39 cellular contexts compared by ENCODE assay signal in genomic region chr16:49414651-49415050, GRCh38. TPM values are rescaled to one million over a fixed set of nuclear protein-coding genes. Genes with fewer than 3 reads are reported as not detected.
"Had no signal": no experiment of that assay in that cellular context is flagged by ENCODE, and none has a peak within 500 bp of the region (broad histone marks: within the 10 kb centered on the region; RNA-seq: fewer than 3 reads in every experiment).

No MANE protein-coding gene starts in this region.

- H3K4me3 ChIP-seq: adrenal gland, ascending aorta, body of pancreas, breast epithelium, cardiac muscle cell had no signal

- ATAC-seq: activated naive CD4-positive, alpha-beta T cell treated with anti-CD3 and anti-CD28 coated beads, Interleukin-2, amount 50 U/mL, for 72 hours; activated naive CD8-positive, alpha-beta T cell treated with anti-CD3 and anti-CD28 coated beads, Interleukin-2, amount 50 U/mL, for 24 hours; activated T-cell treated with anti-CD3 and anti-CD28 coated beads, Interleukin-2, amount 50 U/mL, for 4 hours; activated T-cell treated with anti-CD3 and anti-CD28 coated beads, Interleukin-2, amount 50 U/mL, for 72 hours; activated T-helper 17 cell treated with anti-CD3 and anti-CD28 coated beads, Interleukin-2, amount 50 U/mL, for 72 hours; body of pancreas had no signal

- H3K27me3 ChIP-seq: adrenal gland, ascending aorta, body of pancreas, brain microvascular endothelial cell, breast epithelium, cardiac muscle cell had no signal

- H3K36me3 ChIP-seq: adrenal gland, ascending aorta, brain microvascular endothelial cell, breast epithelium, cardiac muscle cell had no signal

- H3K4me1 ChIP-seq: adrenal gland, ascending aorta, body of pancreas, breast epithelium had no signal

- DNase-seq: activated effector memory CD4-positive, alpha-beta T cell treated with anti-CD3 and anti-CD28 coated beads, Interleukin-2, amount 50 U/mL, for 16 hours; activated effector memory CD4-positive, alpha-beta T cell treated with Interleukin-2 at 50 U/mL for 16 hours; activated gamma-delta T cell; activated gamma-delta T cell treated with Interleukin-2 at 50 U/mL for 16 hours; activated naive CD4-positive, alpha-beta T cell; activated naive CD4-positive, alpha-beta T cell treated with anti-CD3 and anti-CD28 coated beads for 36 hours; activated naive CD4-positive, alpha-beta T cell treated with anti-CD3 and anti-CD28 coated beads, Interleukin-2, amount 10 ng/mL, durations not matched to agents 7 days and 5 days; activated naive CD4-positive, alpha-beta T cell treated with anti-CD3 and anti-CD28 coated beads, Interleukin-2, amount 50 U/mL, for 16 hours; activated naive CD4-positive, alpha-beta T cell treated with Interleukin-2 at 50 U/mL for 16 hours; activated naive CD8-positive, alpha-beta T cell treated with anti-CD3 and anti-CD28 coated beads for 36 hours; activated naive CD8-positive, alpha-beta T cell treated with anti-CD3 and anti-CD28 coated beads, Interleukin-2, amount 10 ng/mL, durations not matched to agents 7 days and 5 days; activated naive CD8-positive, alpha-beta T cell treated with anti-CD3 and anti-CD28 coated beads, Interleukin-2, amount 50 U/mL, for 24 hours; activated T-cell treated with anti-CD3 and anti-CD28 coated beads, Interleukin-2, amount 50 U/mL, for 1 hour; activated T-cell treated with anti-CD3 and anti-CD28 coated beads, Interleukin-2, amount 50 U/mL, for 24 hours; activated T-cell treated with anti-CD3 and anti-CD28 coated beads, Interleukin-2, amount 50 U/mL, for 4 hours; activated T-cell treated with anti-CD3 and anti-CD28 coated beads, Interleukin-2, amount 50 U/mL, for 48 hours; activated T-cell treated with anti-CD3 and anti-CD28 coated beads, Interleukin-2, amount 50 U/mL, for 72 hours; adrenal gland; amniotic stem cell; amygdala; anterior cingulate cortex; body of pancreas; brain microvascular endothelial cell; caudate nucleus; central memory CD4-positive, alpha-beta T cell; cerebellar nuclear complex had no signal

- H3K9me3 ChIP-seq: adrenal gland, ascending aorta, body of pancreas, breast epithelium had no signal

- H3K27ac ChIP-seq: adrenal gland, ascending aorta, body of pancreas, brain microvascular endothelial cell, breast epithelium, cardiac muscle cell had no signal

RNA-seq across cellular contexts. Expression of gene C16orf78, which starts 41.0 kb away (rescaled TPM):
- total RNA-seq: activated naive CD4-positive, alpha-beta T cell treated with anti-CD3 and anti-CD28 coated beads for 36 hours; activated naive CD4-positive, alpha-beta T cell treated with anti-CD3 and anti-CD28 coated beads, Interleukin-2, amount 50 U/mL, for 72 hours; activated naive CD8-positive, alpha-beta T cell treated with anti-CD3 and anti-CD28 coated beads for 36 hours; activated naive CD8-positive, alpha-beta T cell treated with anti-CD3 and anti-CD28 coated beads, Interleukin-2, amount 10 ng/mL, durations not matched to agents 7 days and 5 days; activated T-cell treated with anti-CD3 and anti-CD28 coated beads, Interleukin-2, amount 50 U/mL, for 4 hours; activated T-cell treated with anti-CD3 and anti-CD28 coated beads, Interleukin-2, amount 50 U/mL, for 72 hours; activated T-helper 1 cell treated with anti-CD3 and anti-CD28 coated beads, Interleukin-12 subunit alpha, Interleukin-12 subunit beta, Interleukin-2, Interleukin-4 antibody, amounts not matched to agents 30 ng/mL and 10 ng/mL and 1 ng/mL, durations not matched to agents 14 hours and 24 hours and 36 hours; activated T-helper 17 cell treated with anti-CD3 and anti-CD28 coated beads, Interleukin-2, amount 50 U/mL, for 72 hours; activated T-helper 2 cell treated with anti-CD3 and anti-CD28 coated beads, Interferon-gamma antibody, Interleukin-2, Interleukin-4, amounts not matched to agents 10 μg/mL and 5 μg/mL and 100 μg/mL, durations not matched to agents 14 hours and 24 hours and 36 hours; adrenal gland; aorta; ascending aorta; astrocyte; body of pancreas; breast epithelium; bronchial epithelial cell; cardiac muscle cell; cerebellum; chondrocyte had no signal
- polyA plus RNA-seq: adipose tissue, adrenal gland, aorta, cardiac muscle cell had no signal
